1 cellular context compared by ENCODE assay signal in the genomic region with DNA sequence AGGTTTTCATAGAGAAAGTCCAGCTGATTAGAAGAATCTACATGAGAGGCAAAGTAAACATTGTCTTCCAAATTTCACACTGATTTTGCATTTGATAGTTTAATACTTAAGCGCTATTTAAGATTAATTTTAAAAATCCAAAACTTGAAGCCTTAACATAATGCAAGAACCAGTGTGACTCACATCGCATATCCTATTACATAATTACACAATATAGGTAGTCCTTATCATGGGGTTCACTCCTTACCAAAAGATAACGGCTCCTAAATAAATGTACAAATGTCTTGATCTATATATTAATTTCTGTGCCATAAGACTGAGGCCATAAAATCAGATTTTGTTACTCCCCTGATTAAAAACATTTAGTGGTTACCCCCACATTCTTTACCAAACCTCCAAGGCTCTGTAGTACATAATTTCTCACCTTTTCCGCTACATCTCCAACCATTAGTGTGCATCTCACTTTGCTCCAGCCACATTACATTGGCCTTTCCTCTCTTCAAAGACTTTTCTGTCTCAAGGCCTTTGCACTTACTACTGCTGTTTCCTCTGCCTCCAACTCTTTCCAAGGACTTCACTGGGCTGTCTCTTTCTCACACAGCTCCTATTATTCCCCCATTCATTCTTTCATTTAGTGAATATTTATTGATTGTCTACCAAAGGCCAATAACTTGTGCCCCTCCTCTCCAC.
A peak's percentile ranks its signal among the peaks of the same experiment; 100 is the strongest.
TF ChIP-seq lines count a peak whose summit lies in the region.

No MANE protein-coding gene starts in this region.

TF ChIP-seq in K562, 482 proteins besides CTCF, POLR2A, EP300 and RAD21:
- TF ChIP-seq CEBPG (CRISPR knock-in tag; IDR thresholded peaks at IDR 0.05), result no peak
- TF ChIP-seq CEBPG (tag; conservative IDR thresholded peaks at IDR 0.05 in 1 of 2, IDR thresholded peaks at IDR 0.05 in 1 of 2), result peak in 1 of 2 experiments; percentile 63; a peak in 3 of 4 replicates
- TF ChIP-seq MEF2D (tag; conservative IDR thresholded peaks at IDR 0.05; ENCODE audit: low read depth), result no peak
- 0 out of 2 replicates have a peak, but pooled peaks have one; percentile 31 for TF ChIP-seq DPF2 (IDR thresholded peaks at IDR 0.05)
- TF ChIP-seq CEBPB (tag; IDR thresholded peaks at IDR 0.05), result peak; percentile 67
- TF ChIP-seq, protein P1, sequence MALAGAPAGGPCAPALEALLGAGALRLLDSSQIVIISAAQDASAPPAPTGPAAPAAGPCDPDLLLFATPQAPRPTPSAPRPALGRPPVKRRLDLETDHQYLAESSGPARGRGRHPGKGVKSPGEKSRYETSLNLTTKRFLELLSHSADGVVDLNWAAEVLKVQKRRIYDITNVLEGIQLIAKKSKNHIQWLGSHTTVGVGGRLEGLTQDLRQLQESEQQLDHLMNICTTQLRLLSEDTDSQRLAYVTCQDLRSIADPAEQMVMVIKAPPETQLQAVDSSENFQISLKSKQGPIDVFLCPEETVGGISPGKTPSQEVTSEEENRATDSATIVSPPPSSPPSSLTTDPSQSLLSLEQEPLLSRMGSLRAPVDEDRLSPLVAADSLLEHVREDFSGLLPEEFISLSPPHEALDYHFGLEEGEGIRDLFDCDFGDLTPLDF (CRISPR knock-in tag; IDR thresholded peaks at IDR 0.05), result no peak
- TF ChIP-seq HMGN3 (IDR thresholded peaks at IDR 0.05; ENCODE audit: borderline replicate concordance, extremely low read depth, insufficient read length, low read depth, low read length), result no peak
- TF ChIP-seq JUND (IDR thresholded peaks at IDR 0.05; ENCODE audit: borderline replicate concordance, low read depth, low read length), result 0 out of 2 replicates have a peak, but pooled peaks have one; percentile 20
- TF ChIP-seq JUND (tag; IDR thresholded peaks at IDR 0.05; ENCODE audit: borderline replicate concordance, low read depth, low read length), result no peak; the same call in 2 of the 3 replicates
- TF ChIP-seq ZNF507 (tag; conservative IDR thresholded peaks at IDR 0.05), result no peak
- TF ChIP-seq TCF7L2 (IDR thresholded peaks at IDR 0.05; ENCODE audit: low read depth, low read length), result no peak
- no peak for TF ChIP-seq EWSR1 (IDR thresholded peaks at IDR 0.05; ENCODE audit: borderline replicate concordance, low read depth, partially characterized antibody)
- TF ChIP-seq ZNF830 (CRISPR knock-in tag; IDR thresholded peaks at IDR 0.05), result no peak
- TF ChIP-seq ILK (tag; IDR thresholded peaks at IDR 0.05; ENCODE audit: borderline replicate concordance, low read depth), result no peak
- TF ChIP-seq, protein P2, sequence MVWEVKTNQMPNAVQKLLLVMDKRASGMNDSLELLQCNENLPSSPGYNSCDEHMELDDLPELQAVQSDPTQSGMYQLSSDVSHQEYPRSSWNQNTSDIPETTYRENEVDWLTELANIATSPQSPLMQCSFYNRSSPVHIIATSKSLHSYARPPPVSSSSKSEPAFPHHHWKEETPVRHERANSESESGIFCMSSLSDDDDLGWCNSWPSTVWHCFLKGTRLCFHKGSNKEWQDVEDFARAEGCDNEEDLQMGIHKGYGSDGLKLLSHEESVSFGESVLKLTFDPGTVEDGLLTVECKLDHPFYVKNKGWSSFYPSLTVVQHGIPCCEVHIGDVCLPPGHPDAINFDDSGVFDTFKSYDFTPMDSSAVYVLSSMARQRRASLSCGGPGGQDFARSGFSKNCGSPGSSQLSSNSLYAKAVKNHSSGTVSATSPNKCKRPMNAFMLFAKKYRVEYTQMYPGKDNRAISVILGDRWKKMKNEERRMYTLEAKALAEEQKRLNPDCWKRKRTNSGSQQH (CRISPR knock-in tag; IDR thresholded peaks at IDR 0.05), result no peak
- TF ChIP-seq MAZ (CRISPR knock-in tag; conservative IDR thresholded peaks at IDR 0.05 in 1 of 2, IDR thresholded peaks at IDR 0.05 in 1 of 2), result no peak
- peak in 1 of 2 experiments; percentile 13 for TF ChIP-seq NCOA2 (IDR thresholded peaks at IDR 0.05; ENCODE audit: partially characterized antibody in 2 of 2)
- TF ChIP-seq, protein P3, sequence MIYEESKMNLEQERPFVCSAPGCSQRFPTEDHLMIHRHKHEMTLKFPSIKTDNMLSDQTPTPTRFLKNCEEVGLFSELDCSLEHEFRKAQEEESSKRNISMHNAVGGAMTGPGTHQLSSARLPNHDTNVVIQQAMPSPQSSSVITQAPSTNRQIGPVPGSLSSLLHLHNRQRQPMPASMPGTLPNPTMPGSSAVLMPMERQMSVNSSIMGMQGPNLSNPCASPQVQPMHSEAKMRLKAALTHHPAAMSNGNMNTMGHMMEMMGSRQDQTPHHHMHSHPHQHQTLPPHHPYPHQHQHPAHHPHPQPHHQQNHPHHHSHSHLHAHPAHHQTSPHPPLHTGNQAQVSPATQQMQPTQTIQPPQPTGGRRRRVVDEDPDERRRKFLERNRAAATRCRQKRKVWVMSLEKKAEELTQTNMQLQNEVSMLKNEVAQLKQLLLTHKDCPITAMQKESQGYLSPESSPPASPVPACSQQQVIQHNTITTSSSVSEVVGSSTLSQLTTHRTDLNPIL (CRISPR knock-in tag; IDR thresholded peaks at IDR 0.05), result no peak
- TF ChIP-seq ZNF143 (CRISPR knock-in tag; IDR thresholded peaks at IDR 0.05), result no peak
- no peak for TF ChIP-seq L3MBTL2 (IDR thresholded peaks at IDR 0.05)
- TF ChIP-seq CBFA2T3 (IDR thresholded peaks at IDR 0.05), result no peak
- TF ChIP-seq ZNF445 (CRISPR knock-in tag; IDR thresholded peaks at IDR 0.05; ENCODE audit: low read depth), result no peak
- no peak for TF ChIP-seq ZNF316 (IDR thresholded peaks at IDR 0.05)
- TF ChIP-seq GTF2A2 (tag; IDR thresholded peaks at IDR 0.05), result no peak
- TF ChIP-seq GATAD2B (IDR thresholded peaks at IDR 0.05; ENCODE audit: borderline replicate concordance), result no peak
- TF ChIP-seq STAT5A (IDR thresholded peaks at IDR 0.05; ENCODE audit: borderline replicate concordance, low read length), result no peak
- TF ChIP-seq SOX6 (IDR thresholded peaks at IDR 0.05), result no peak
- TF ChIP-seq, protein P4, sequence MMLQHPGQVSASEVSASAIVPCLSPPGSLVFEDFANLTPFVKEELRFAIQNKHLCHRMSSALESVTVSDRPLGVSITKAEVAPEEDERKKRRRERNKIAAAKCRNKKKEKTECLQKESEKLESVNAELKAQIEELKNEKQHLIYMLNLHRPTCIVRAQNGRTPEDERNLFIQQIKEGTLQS (IDR thresholded peaks at IDR 0.05), result peak; percentile 53
- TF ChIP-seq, protein P4 (CRISPR knock-in tag; conservative IDR thresholded peaks at IDR 0.05), result no peak
- TF ChIP-seq FOSL1 (tag; conservative IDR thresholded peaks at IDR 0.05), result peak; percentile 47; the same call in 1 of the 2 replicates
- TF ChIP-seq TRIM24 (IDR thresholded peaks at IDR 0.05), result no peak
- TF ChIP-seq HDAC8 (tag; IDR thresholded peaks at IDR 0.05), result no peak
